ENCODE assay signal across 1 cellular context in genomic region chr14:61342486-61342885, GRCh38.
TF ChIP-seq lines count a peak whose summit lies in the region.

No MANE protein-coding gene starts in this region.

TF ChIP-seq in GM23338, 12 proteins besides CTCF, POLR2A, EP300 and RAD21:
- TF ChIP-seq ZNF331 (CRISPR knock-in tag; IDR thresholded peaks at IDR 0.05; ENCODE audit: low read depth) (no peak), ZNF114 (CRISPR knock-in tag; IDR thresholded peaks at IDR 0.05) (no peak), JUNB (IDR thresholded peaks at IDR 0.05; ENCODE audit: unreplicated experiment) (no peak), NANOG (IDR thresholded peaks at IDR 0.05; ENCODE audit: borderline replicate concordance) (no peak), CREB1 (CRISPR knock-in tag; IDR thresholded peaks at IDR 0.05; ENCODE audit: low read depth) (no peak), EZH2phosphoT487 (IDR thresholded peaks at IDR 0.05; ENCODE audit: unreplicated experiment) (no peak), EZH2 (IDR thresholded peaks at IDR 0.05; ENCODE audit: low read depth, unreplicated experiment) (no peak), STAT1 (IDR thresholded peaks at IDR 0.05; ENCODE audit: unreplicated experiment) (no peak), POLR2AphosphoS5 (IDR thresholded peaks at IDR 0.05; ENCODE audit: low read depth) (no peak), ETS1 (IDR thresholded peaks at IDR 0.05) (no peak)
- TF ChIP-seq, protein P1, sequence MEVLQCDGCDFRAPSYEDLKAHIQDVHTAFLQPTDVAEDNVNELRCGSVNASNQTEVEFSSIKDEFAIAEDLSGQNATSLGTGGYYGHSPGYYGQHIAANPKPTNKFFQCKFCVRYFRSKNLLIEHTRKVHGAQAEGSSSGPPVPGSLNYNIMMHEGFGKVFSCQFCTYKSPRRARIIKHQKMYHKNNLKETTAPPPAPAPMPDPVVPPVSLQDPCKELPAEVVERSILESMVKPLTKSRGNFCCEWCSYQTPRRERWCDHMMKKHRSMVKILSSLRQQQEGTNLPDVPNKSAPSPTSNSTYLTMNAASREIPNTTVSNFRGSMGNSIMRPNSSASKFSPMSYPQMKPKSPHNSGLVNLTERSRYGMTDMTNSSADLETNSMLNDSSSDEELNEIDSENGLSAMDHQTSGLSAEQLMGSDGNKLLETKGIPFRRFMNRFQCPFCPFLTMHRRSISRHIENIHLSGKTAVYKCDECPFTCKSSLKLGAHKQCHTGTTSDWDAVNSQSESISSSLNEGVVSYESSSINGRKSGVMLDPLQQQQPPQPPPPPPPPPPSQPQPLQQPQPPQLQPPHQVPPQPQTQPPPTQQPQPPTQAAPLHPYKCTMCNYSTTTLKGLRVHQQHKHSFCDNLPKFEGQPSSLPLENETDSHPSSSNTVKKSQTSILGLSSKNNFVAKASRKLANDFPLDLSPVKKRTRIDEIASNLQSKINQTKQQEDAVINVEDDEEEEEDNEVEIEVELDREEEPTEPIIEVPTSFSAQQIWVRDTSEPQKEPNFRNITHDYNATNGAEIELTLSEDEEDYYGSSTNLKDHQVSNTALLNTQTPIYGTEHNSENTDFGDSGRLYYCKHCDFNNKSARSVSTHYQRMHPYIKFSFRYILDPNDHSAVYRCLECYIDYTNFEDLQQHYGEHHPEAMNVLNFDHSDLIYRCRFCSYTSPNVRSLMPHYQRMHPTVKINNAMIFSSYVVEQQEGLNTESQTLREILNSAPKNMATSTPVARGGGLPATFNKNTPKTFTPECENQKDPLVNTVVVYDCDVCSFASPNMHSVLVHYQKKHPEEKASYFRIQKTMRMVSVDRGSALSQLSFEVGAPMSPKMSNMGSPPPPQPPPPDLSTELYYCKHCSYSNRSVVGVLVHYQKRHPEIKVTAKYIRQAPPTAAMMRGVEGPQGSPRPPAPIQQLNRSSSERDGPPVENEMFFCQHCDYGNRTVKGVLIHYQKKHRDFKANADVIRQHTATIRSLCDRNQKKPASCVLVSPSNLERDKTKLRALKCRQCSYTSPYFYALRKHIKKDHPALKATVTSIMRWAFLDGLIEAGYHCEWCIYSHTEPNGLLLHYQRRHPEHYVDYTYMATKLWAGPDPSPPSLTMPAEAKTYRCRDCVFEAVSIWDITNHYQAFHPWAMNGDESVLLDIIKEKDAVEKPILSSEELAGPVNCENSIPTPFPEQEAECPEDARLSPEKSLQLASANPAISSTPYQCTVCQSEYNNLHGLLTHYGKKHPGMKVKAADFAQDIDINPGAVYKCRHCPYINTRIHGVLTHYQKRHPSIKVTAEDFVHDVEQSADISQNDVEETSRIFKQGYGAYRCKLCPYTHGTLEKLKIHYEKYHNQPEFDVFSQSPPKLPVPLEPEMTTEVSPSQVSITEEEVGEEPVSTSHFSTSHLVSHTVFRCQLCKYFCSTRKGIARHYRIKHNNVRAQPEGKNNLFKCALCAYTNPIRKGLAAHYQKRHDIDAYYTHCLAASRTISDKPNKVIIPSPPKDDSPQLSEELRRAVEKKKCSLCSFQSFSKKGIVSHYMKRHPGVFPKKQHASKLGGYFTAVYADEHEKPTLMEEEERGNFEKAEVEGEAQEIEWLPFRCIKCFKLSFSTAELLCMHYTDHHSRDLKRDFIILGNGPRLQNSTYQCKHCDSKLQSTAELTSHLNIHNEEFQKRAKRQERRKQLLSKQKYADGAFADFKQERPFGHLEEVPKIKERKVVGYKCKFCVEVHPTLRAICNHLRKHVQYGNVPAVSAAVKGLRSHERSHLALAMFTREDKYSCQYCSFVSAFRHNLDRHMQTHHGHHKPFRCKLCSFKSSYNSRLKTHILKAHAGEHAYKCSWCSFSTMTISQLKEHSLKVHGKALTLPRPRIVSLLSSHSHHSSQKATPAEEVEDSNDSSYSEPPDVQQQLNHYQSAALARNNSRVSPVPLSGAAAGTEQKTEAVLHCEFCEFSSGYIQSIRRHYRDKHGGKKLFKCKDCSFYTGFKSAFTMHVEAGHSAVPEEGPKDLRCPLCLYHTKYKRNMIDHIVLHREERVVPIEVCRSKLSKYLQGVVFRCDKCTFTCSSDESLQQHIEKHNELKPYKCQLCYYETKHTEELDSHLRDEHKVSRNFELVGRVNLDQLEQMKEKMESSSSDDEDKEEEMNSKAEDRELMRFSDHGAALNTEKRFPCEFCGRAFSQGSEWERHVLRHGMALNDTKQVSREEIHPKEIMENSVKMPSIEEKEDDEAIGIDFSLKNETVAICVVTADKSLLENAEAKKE (CRISPR knock-in tag; IDR thresholded peaks at IDR 0.05), result no peak
- TF ChIP-seq, protein P2, sequence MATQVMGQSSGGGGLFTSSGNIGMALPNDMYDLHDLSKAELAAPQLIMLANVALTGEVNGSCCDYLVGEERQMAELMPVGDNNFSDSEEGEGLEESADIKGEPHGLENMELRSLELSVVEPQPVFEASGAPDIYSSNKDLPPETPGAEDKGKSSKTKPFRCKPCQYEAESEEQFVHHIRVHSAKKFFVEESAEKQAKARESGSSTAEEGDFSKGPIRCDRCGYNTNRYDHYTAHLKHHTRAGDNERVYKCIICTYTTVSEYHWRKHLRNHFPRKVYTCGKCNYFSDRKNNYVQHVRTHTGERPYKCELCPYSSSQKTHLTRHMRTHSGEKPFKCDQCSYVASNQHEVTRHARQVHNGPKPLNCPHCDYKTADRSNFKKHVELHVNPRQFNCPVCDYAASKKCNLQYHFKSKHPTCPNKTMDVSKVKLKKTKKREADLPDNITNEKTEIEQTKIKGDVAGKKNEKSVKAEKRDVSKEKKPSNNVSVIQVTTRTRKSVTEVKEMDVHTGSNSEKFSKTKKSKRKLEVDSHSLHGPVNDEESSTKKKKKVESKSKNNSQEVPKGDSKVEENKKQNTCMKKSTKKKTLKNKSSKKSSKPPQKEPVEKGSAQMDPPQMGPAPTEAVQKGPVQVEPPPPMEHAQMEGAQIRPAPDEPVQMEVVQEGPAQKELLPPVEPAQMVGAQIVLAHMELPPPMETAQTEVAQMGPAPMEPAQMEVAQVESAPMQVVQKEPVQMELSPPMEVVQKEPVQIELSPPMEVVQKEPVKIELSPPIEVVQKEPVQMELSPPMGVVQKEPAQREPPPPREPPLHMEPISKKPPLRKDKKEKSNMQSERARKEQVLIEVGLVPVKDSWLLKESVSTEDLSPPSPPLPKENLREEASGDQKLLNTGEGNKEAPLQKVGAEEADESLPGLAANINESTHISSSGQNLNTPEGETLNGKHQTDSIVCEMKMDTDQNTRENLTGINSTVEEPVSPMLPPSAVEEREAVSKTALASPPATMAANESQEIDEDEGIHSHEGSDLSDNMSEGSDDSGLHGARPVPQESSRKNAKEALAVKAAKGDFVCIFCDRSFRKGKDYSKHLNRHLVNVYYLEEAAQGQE (IDR thresholded peaks at IDR 0.05; ENCODE audit: unreplicated experiment), result no peak
